22 cellular contexts compared by ENCODE assay signal in the genomic region with DNA sequence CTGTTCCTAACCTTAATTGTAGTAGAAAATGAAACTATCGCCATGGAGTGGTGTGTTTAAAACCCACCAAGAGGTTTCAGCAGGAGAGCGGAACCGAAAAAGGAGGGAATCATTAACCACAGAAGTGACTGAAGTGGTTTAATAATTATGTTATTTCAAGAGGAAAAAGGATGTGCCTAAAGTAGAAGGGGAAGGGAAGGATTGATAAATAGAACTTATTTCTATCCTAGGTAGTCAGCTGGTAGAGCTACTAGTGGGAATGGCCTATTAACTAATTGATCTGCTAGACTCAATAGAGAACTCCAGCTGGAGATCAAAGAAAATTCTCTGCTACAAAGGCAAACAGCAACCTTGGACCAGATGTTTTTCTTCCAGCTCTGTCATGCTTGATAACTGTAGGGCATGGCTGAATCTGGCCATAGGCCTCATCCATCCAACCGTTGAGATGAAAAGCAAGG.
DNase-seq lines count a peak whose midpoint lies in the region; ATAC-seq, FAIRE-seq and TF ChIP-seq lines count a peak whose summit lies in the region.
"Had no signal": no experiment of that assay in that cellular context is flagged by ENCODE, and none has a peak within 500 bp of the region (broad histone marks: within the 10 kb centered on the region; RNA-seq: fewer than 3 reads in every experiment).

No MANE protein-coding gene starts in this region.

- no peak for ATAC-seq in activated CD4-positive, alpha-beta T cell treated with anti-CD3 and anti-CD28 coated beads for 36 hours
- ATAC-seq: activated CD4-positive, CD25-positive, alpha-beta regulatory T cell treated with anti-CD3 and anti-CD28 coated beads, Interleukin-2, amount 50 U/mL, for 24 hours; gastroesophageal sphincter; natural killer cell treated with Interleukin-12 subunit alpha and Interleukin-12 subunit beta and Interleukin-15 and Interleukin-18, amount 100 ng/mL, for 72 hours had no signal

- intact Hi-C loops in activated CD4-positive, alpha-beta T cell treated with anti-CD3 and anti-CD28 coated beads for 36 hours (cut with DNase I, micrococcal nuclease) = no loop called here
- intact Hi-C loops in spleen (cut with DNase I; ENCODE audit: low total_unique reads) = no loop called here

- H3K9me3 Mint-ChIP-seq in activated CD4-positive, alpha-beta T cell treated with anti-CD3 and anti-CD28 coated beads for 36 hours (ENCODE audit: low read depth) = no peaks in the 10 kb centered on the region
- H3K9me3 Mint-ChIP-seq: memory B cell; natural killer cell treated with Interleukin-12 subunit alpha and Interleukin-12 subunit beta and Interleukin-15 and Interleukin-18, amount 100 ng/mL, for 72 hours; stimulated activated naive CD8-positive, alpha-beta T cell treated with anti-CD3 and anti-CD28 coated beads, Interleukin-15, Interleukin-2, amounts not matched to agents 100 ng/mL and 50 ng/mL, for 24 hours; T-helper 2 cell treated with Interferon-gamma antibody and Interleukin-4, amounts not matched to agents 5 μg/mL and 100 μg/mL, for 36 hours had no signal

- FAIRE-seq in islet of Langerhans (lab: Jason Lieb, UNC) = peak; percentile 56

- no peak overlapping the region for H3K27ac Mint-ChIP-seq in activated CD4-positive, alpha-beta T cell treated with anti-CD3 and anti-CD28 coated beads for 36 hours
- H3K27ac Mint-ChIP-seq: CD14-positive monocyte; memory B cell; natural killer cell treated with Interleukin-12 subunit alpha and Interleukin-12 subunit beta and Interleukin-15 and Interleukin-18, amount 100 ng/mL, for 72 hours; stimulated activated naive CD8-positive, alpha-beta T cell treated with anti-CD3 and anti-CD28 coated beads, Interleukin-15, Interleukin-2, amounts not matched to agents 100 ng/mL and 50 ng/mL, for 24 hours; T-helper 2 cell treated with Interferon-gamma antibody and Interleukin-4, amounts not matched to agents 5 μg/mL and 100 μg/mL, for 36 hours had no signal

- no peaks in the 10 kb centered on the region for H3K36me3 Mint-ChIP-seq in activated CD4-positive, alpha-beta T cell treated with anti-CD3 and anti-CD28 coated beads for 36 hours (ENCODE audit: low read depth)
- H3K36me3 Mint-ChIP-seq: CD14-positive monocyte; memory B cell; natural killer cell treated with Interleukin-12 subunit alpha and Interleukin-12 subunit beta and Interleukin-15 and Interleukin-18, amount 100 ng/mL, for 72 hours had no signal

- H3K27me3 Mint-ChIP-seq in activated CD4-positive, alpha-beta T cell treated with anti-CD3 and anti-CD28 coated beads for 36 hours = peaks cover 8% of the 10 kb centered on the region
- H3K27me3 Mint-ChIP-seq: natural killer cell treated with Interleukin-12 subunit alpha and Interleukin-12 subunit beta and Interleukin-15 and Interleukin-18, amount 100 ng/mL, for 72 hours had no signal

- TF ChIP-seq POLR2A in spleen (IDR thresholded peaks at IDR 0.05) = no peak

- POLR2A ChIA-PET in activated CD4-positive, alpha-beta T cell treated with anti-CD3 and anti-CD28 coated beads for 36 hours (lab: Charles Lee) = no interaction called here

- CTCF ChIA-PET in activated CD4-positive, alpha-beta T cell treated with anti-CD3 and anti-CD28 coated beads for 36 hours (lab: Charles Lee) = interaction anchor here (0.6 kb wide), 1 partner anchor 10 kb away, joined by 3 read pairs; no protein-coding TSS in a partner anchor

- H3K27ac ChIP-seq in spleen = no peak overlapping the region
- H3K27ac ChIP-seq: ascending aorta, colonic mucosa, gastroesophageal sphincter, HL-60, KMS-11 had no signal

- H3K4me3 Mint-ChIP-seq in activated CD4-positive, alpha-beta T cell treated with anti-CD3 and anti-CD28 coated beads for 36 hours = no peak overlapping the region
- H3K4me3 Mint-ChIP-seq: CD14-positive monocyte; memory B cell; natural killer cell treated with Interleukin-12 subunit alpha and Interleukin-12 subunit beta and Interleukin-15 and Interleukin-18, amount 100 ng/mL, for 72 hours; stimulated activated naive CD8-positive, alpha-beta T cell treated with anti-CD3 and anti-CD28 coated beads, Interleukin-15, Interleukin-2, amounts not matched to agents 100 ng/mL and 50 ng/mL, for 24 hours; T-helper 2 cell treated with Interferon-gamma antibody and Interleukin-4, amounts not matched to agents 5 μg/mL and 100 μg/mL, for 36 hours had no signal

- H3K4me1 ChIP-seq in spleen = peaks cover 0 to 4% (median 0%) of the 10 kb centered on the region in 6 donors
- H3K4me1 ChIP-seq: ascending aorta, colonic mucosa, gastroesophageal sphincter had no signal

- no peaks in the 10 kb centered on the region for H3K9me3 ChIP-seq in spleen
- H3K9me3 ChIP-seq: ascending aorta, colonic mucosa, gastroesophageal sphincter had no signal

- no peak overlapping the region for H3K4me3 ChIP-seq in spleen
- H3K4me3 ChIP-seq: ascending aorta, colonic mucosa, gastroesophageal sphincter had no signal

- no peak for TF ChIP-seq CTCF in spleen (IDR thresholded peaks at IDR 0.05 in 8 of 11, conservative IDR thresholded peaks at IDR 0.05 in 3 of 11)

- no peaks in the 10 kb centered on the region for H3K36me3 ChIP-seq in spleen
- H3K36me3 ChIP-seq: ascending aorta, colonic mucosa, gastroesophageal sphincter had no signal

- 26 to 36% (median 34%) methylated on average over 4 of the region's 4 CpGs for WGBS in spleen, 5 donors

- H3K27me3 ChIP-seq in spleen (replicated peaks in 1 of 7) = no peaks in the 10 kb centered on the region
- H3K27me3 ChIP-seq: ascending aorta, colonic mucosa had no signal

- H3K4me1 Mint-ChIP-seq in activated CD4-positive, alpha-beta T cell treated with anti-CD3 and anti-CD28 coated beads for 36 hours = no peaks in the 10 kb centered on the region
- H3K4me1 Mint-ChIP-seq: memory B cell had no signal

- DNase-seq in NCI-H2107 treated with DMSO at 0.1 percent for 48 hours (lab: John Stamatoyannopoulos, UW; ENCODE audit: unreplicated experiment) (peak; percentile 67), NCI-H2107 (lab: John Stamatoyannopoulos, UW) (no peak), NCI-H524 (lab: John Stamatoyannopoulos, UW) (peak; percentile 25 to 67), renal cortical epithelial cell (ENCODE audit: low read depth) (peak; percentile 89), spleen (no peak), SKM-1 treated with dmso at 0.1 percent for 144 hours (lab: John Stamatoyannopoulos, UW; ENCODE audit: unreplicated experiment) (no peak)
- DNase-seq in activated CD4-positive, alpha-beta T cell treated with anti-CD3 and anti-CD28 coated beads for 36 hours = no peak
- DNase-seq: activated naive CD4-positive, alpha-beta T cell; colonic mucosa; NCI-H1436; NCI-H526 treated with DMSO at 0.1 percent for 48 hours had no signal

Comparison
In these comparisons a context has a peak if more than half of its experiments do, and no peak if none do; other contexts are left out.
1. DNase-seq: peak in NCI-H2107 treated with DMSO at 0.1 percent for 48 hours (single experiment), NCI-H524 (2 of 2) and renal cortical epithelial cell (single experiment); none in NCI-H2107 (single experiment), activated CD4-positive, alpha-beta T cell treated with anti-CD3 and anti-CD28 coated beads for 36 hours (single experiment), spleen (single experiment) and SKM-1 treated with dmso at 0.1 percent for 144 hours (single experiment).